Comparison of ENCODE assay signal across 10 cellular contexts in the genomic region with DNA sequence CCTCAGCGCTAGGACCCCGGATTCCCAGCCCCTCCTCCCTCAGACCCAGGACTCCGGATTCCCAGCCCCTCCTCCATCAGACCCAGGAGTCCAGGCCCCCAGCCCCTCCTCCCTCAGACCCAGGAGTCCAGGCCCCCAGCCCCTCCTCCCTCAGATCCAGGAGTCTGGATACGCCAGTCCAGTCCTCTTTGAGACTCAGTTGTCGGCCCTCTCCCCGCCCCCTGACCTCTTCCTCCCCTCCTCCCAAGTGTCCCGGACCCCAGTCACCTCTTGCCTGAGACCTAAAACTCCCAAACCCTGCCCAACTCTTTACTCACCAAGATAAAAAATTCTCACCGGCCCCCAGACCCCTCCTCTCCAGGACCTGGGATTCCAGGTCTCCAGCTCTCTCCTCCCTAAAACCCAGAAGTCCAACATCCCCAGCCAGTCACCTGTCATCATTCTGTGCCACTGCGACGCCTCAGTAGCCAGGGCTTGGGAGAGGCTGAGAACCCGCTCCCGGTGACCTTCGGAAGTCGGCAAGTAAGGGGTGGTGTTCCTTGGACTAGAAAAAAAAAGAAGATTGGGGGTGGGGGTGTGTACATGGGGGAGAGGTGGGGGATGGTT. TPM values are rescaled to one million over a fixed set of nuclear protein-coding genes. Genes with fewer than 3 reads are reported as not detected.
DNase-seq lines count a peak whose midpoint lies in the region; ATAC-seq lines count a peak whose summit lies in the region.
"Had no signal": no experiment of that assay in that cellular context is flagged by ENCODE, and none has a peak within 500 bp of the region (broad histone marks: within the 10 kb centered on the region; RNA-seq: fewer than 3 reads in every experiment).

No MANE protein-coding gene starts in this region.

- no peak overlapping the region for H3K4me3 Mint-ChIP-seq in CD4-positive, alpha-beta memory T cell

- 26 to 39% methylated on average over 14 of the region's 14 CpGs for WGBS in ectodermal cell, 2 experiments
- WGBS in neuronal stem cell (ENCODE audit: extremely low coverage in 2 of 2, insufficient read length in 2 of 2, insufficient replicate concordance in 1 of 2), 2 donors, result no CpG with 5 or more reads among the region's 14 CpGs

- H3K79me1 ChIP-seq in neuronal stem cell (ENCODE audit: low read depth, low read length), result no peaks in the 10 kb centered on the region

- H2BK120ac ChIP-seq in neuronal stem cell (ENCODE audit: low read depth, low read length), result no peak overlapping the region

- intact Hi-C loops in CD4-positive, alpha-beta memory T cell (cut with micrococcal nuclease), result no loop called here

- no peak overlapping the region for H3K23ac ChIP-seq in neuronal stem cell (ENCODE audit: low read depth, low read length, poor library complexity)

- no peaks in the 10 kb centered on the region for H3K36me3 Mint-ChIP-seq in CD4-positive, alpha-beta memory T cell
- H3K36me3 Mint-ChIP-seq: IgD-negative memory B cell had no signal

- H3K4me1 ChIP-seq in CD4-positive, alpha-beta memory T cell (ENCODE audit: insufficient read depth, low read length), result peaks cover 21% of the 10 kb centered on the region
- H3K4me1 ChIP-seq in ectodermal cell (ENCODE audit: control insufficient read depth, insufficient read depth, low read length) (no peaks in the 10 kb centered on the region), neuronal stem cell (ENCODE audit: control insufficient read depth in 2 of 2, insufficient read depth in 1 of 2, low read depth in 1 of 2, low read length in 2 of 2) (peaks cover 7 to 8% of the 10 kb centered on the region in 2 donors)

- DNase-seq in CD4-positive, alpha-beta memory T cell, result no peak
- DNase-seq in neuronal stem cell (ENCODE audit: low spot score) (peak; percentile 50), dedifferentiated amniotic fluid mesenchymal stem cell (ENCODE audit: extremely low spot score) (no peak), NCI-H2081 (lab: John Stamatoyannopoulos, UW) (no peak)
- DNase-seq: small intestine had no signal

- CTCF ChIA-PET in CD4-positive, alpha-beta memory T cell (lab: Charles Lee; ENCODE audit: partially characterized antibody), result interaction anchor here (1.2 to 2.3 kb wide), 6 partner anchors 42 to 192 kb away, joined by 5 to 59 read pairs (median 8); partner anchors contain the start of gene CA11

- H3K27me3 Mint-ChIP-seq in CD4-positive, alpha-beta memory T cell, result peaks cover 4 to 14% of the 10 kb centered on the region in 2 donors

- no peak overlapping the region for H3K14ac ChIP-seq in neuronal stem cell (ENCODE audit: low read length)

- no peak overlapping the region for H3K4me3 ChIP-seq in CD4-positive, alpha-beta memory T cell (ENCODE audit: low read length in 2 of 2)
- H3K4me3 ChIP-seq in ectodermal cell (ENCODE audit: insufficient read depth, low read depth, low read length), result peak overlapping the region; percentile 54
- H3K4me3 ChIP-seq in neuronal stem cell (ENCODE audit: low read length in 2 of 2), result peak overlapping the region in 1 of 2 donors; percentile 78

- H2AFZ ChIP-seq in neuronal stem cell (ENCODE audit: low read length), result no peak overlapping the region

- no peak overlapping the region for H2BK15ac ChIP-seq in neuronal stem cell (ENCODE audit: low read length)

- H3K36me3 ChIP-seq in CD4-positive, alpha-beta memory T cell (ENCODE audit: insufficient read depth, low read length), result no peaks in the 10 kb centered on the region
- H3K36me3 ChIP-seq in KOPT-K1 (ENCODE audit: insufficient read depth, low read length) (no peaks in the 10 kb centered on the region), ectodermal cell (ENCODE audit: control insufficient read depth, insufficient read depth, low read length) (peaks cover 6% of the 10 kb centered on the region), neuronal stem cell (replicated peaks in 1 of 2; ENCODE audit: control insufficient read depth in 2 of 2, insufficient read depth in 2 of 2, low read length in 2 of 2) (peaks cover 11 to 22% of the 10 kb centered on the region in 2 donors)

- H3K4me2 ChIP-seq in neuronal stem cell (ENCODE audit: insufficient read depth, low read length, poor library complexity, severe bottlenecking), result peak overlapping the region; percentile 78

- peaks cover 16 to 21% (median 17%) of the 10 kb centered on the region in 4 donors for H3K4me1 Mint-ChIP-seq in CD4-positive, alpha-beta memory T cell

- peak overlapping the region; percentile 59 for H4K91ac ChIP-seq in neuronal stem cell (ENCODE audit: low read depth, low read length, poor library complexity)

- H2AK5ac ChIP-seq in neuronal stem cell (ENCODE audit: low read depth, low read length), result peak overlapping the region; percentile 56

- H3K18ac ChIP-seq in neuronal stem cell (ENCODE audit: low read length), result peak overlapping the region; percentile 96

- H3K9ac ChIP-seq in neuronal stem cell (ENCODE audit: low read depth, low read length, poor library complexity), result peak overlapping the region; percentile 77

- no peak overlapping the region for H3K4ac ChIP-seq in neuronal stem cell (ENCODE audit: low read length)

- ATAC-seq in HG03045 (IDR thresholded peaks at IDR 0.05; ENCODE audit: unreplicated experiment), result no peak
- no peak for ATAC-seq in GM19455 (IDR thresholded peaks at IDR 0.05; ENCODE audit: unreplicated experiment)

- POLR2A ChIA-PET in CD4-positive, alpha-beta memory T cell (lab: Charles Lee; ENCODE audit: partially characterized antibody), result interaction anchor here (0.6 to 1.6 kb wide), 4 partner anchors 42 to 218 kb away, joined by 3 to 4 read pairs (median 3); partner anchors contain the start of genes RPL18 and SPHK2

- H3K27ac Mint-ChIP-seq in CD4-positive, alpha-beta memory T cell, result peak overlapping the region in 3 of 7 donors; percentile 29 to 57 (median 34)

- no peaks in the 10 kb centered on the region for H3K9me3 Mint-ChIP-seq in CD4-positive, alpha-beta memory T cell
- H3K9me3 Mint-ChIP-seq: IgD-negative memory B cell had no signal

- no peaks in the 10 kb centered on the region for H3K27me3 ChIP-seq in CD4-positive, alpha-beta memory T cell (ENCODE audit: insufficient read depth, low read length)
- H3K27me3 ChIP-seq in ectodermal cell (ENCODE audit: control insufficient read depth, insufficient read depth, low read length, poor library complexity, severe bottlenecking) (no peaks in the 10 kb centered on the region), neuronal stem cell (ENCODE audit: control insufficient read depth in 3 of 3, insufficient read depth in 3 of 3, low read depth in 1 of 3, low read length in 3 of 3) (no peaks in the 10 kb centered on the region)

- H3K9me3 ChIP-seq in CD4-positive, alpha-beta memory T cell (ENCODE audit: control insufficient read depth in 1 of 2, low read length in 2 of 2), result no peaks in the 10 kb centered on the region
- H3K9me3 ChIP-seq in KOPT-K1 (ENCODE audit: insufficient read depth, low read length, poor library complexity, severe bottlenecking) (no peaks in the 10 kb centered on the region), ectodermal cell (ENCODE audit: control insufficient read depth, low read length) (no peaks in the 10 kb centered on the region), neuronal stem cell (replicated peaks in 1 of 2; ENCODE audit: control insufficient read depth in 2 of 2, insufficient read depth in 1 of 2, low read depth in 1 of 2, low read length in 2 of 2) (peaks cover 0 to 3% of the 10 kb centered on the region in 2 donors)

- peak overlapping the region; percentile 10 for H3K27ac ChIP-seq in CD4-positive, alpha-beta memory T cell (ENCODE audit: low read depth, low read length)
- H3K27ac ChIP-seq in KOPT-K1 (ENCODE audit: low read depth, low read length, poor library complexity, severe bottlenecking), result peak overlapping the region; percentile 28
- peak overlapping the region; percentile 88 for H3K27ac ChIP-seq in ectodermal cell (ENCODE audit: insufficient read depth, low read depth, low read length, poor library complexity, severe bottlenecking)
- peak overlapping the region; percentile 90 for H3K27ac ChIP-seq in neuronal stem cell (replicated peaks; ENCODE audit: low read length)

- H2BK5ac ChIP-seq in neuronal stem cell (ENCODE audit: low read length), result peak overlapping the region; percentile 75

- H2BK12ac ChIP-seq in neuronal stem cell (ENCODE audit: low read length), result no peak overlapping the region

- H4K8ac ChIP-seq in neuronal stem cell (ENCODE audit: low read depth, low read length), result no peak overlapping the region

RNA-seq across cellular contexts. Expression of gene HSD17B14, which starts 1.4 kb away (rescaled TPM):
- under 1 TPM; 0.35 to 0.75 TPM for total RNA-seq in CD4-positive, alpha-beta memory T cell
- 1 to 10 TPM in 1 of 2 donors, under 1 TPM in 1; 0.32 to 1.1 TPM for polyA plus RNA-seq in CD4-positive, alpha-beta memory T cell
- 24.6 TPM for polyA plus RNA-seq in ectodermal cell (2013, experiment 1 of 4)
- polyA plus RNA-seq in ectodermal cell (2013, experiment 2 of 4), result 26.9 TPM
- 20.6 TPM for polyA plus RNA-seq in ectodermal cell (2013, experiment 3 of 4)
- 21.7 TPM for polyA plus RNA-seq in ectodermal cell (2013, experiment 4 of 4)
- 24.4 TPM for polyA plus RNA-seq in neuronal stem cell (2013, experiment 1 of 2)
- 24.3 TPM for polyA plus RNA-seq in neuronal stem cell (2013, experiment 2 of 2)

RNA-seq across cellular contexts. Expression of gene BCAT2, which starts 26.9 kb away (rescaled TPM):
- total RNA-seq in CD4-positive, alpha-beta memory T cell, result 10 to 100 TPM; 25.9 to 30.1 TPM
- polyA plus RNA-seq in CD4-positive, alpha-beta memory T cell, result 10 to 100 TPM; 19.0 to 28.8 TPM
- polyA plus RNA-seq in ectodermal cell (2013, experiment 1 of 4), result 56.4 TPM
- 57.1 TPM for polyA plus RNA-seq in ectodermal cell (2013, experiment 2 of 4)
- 42.0 TPM for polyA plus RNA-seq in ectodermal cell (2013, experiment 3 of 4)
- 48.1 TPM for polyA plus RNA-seq in ectodermal cell (2013, experiment 4 of 4)
- polyA plus RNA-seq in neuronal stem cell (2013, experiment 1 of 2), result 49.0 TPM
- polyA plus RNA-seq in neuronal stem cell (2013, experiment 2 of 2), result 48.6 TPM

RNA-seq across cellular contexts. Expression of gene PLEKHA4, which starts 30.7 kb away (rescaled TPM):
- total RNA-seq in CD4-positive, alpha-beta memory T cell, result 1 to 10 TPM; 2.8 to 6.6 TPM
- 1 to 10 TPM; 2.3 to 7.5 TPM for polyA plus RNA-seq in CD4-positive, alpha-beta memory T cell
- polyA plus RNA-seq in ectodermal cell (2013, experiment 1 of 4), result 33.5 TPM
- 31.0 TPM for polyA plus RNA-seq in ectodermal cell (2013, experiment 2 of 4)
- polyA plus RNA-seq in ectodermal cell (2013, experiment 3 of 4), result 21.0 TPM
- polyA plus RNA-seq in ectodermal cell (2013, experiment 4 of 4), result 23.2 TPM
- 19.9 TPM for polyA plus RNA-seq in neuronal stem cell (2013, experiment 1 of 2)
- 19.6 TPM for polyA plus RNA-seq in neuronal stem cell (2013, experiment 2 of 2)

RNA-seq across cellular contexts. Expression of gene PPP1R15A, which starts 34.5 kb away (rescaled TPM):
- total RNA-seq in CD4-positive, alpha-beta memory T cell, result 10 to 100 TPM; 67.0 to 69.8 TPM
- polyA plus RNA-seq in CD4-positive, alpha-beta memory T cell, result 10 to 100 TPM; 79.6 to 83.3 TPM
- polyA plus RNA-seq in ectodermal cell (2013, experiment 1 of 4), result 31.7 TPM
- polyA plus RNA-seq in ectodermal cell (2013, experiment 2 of 4), result 35.8 TPM
- polyA plus RNA-seq in ectodermal cell (2013, experiment 3 of 4), result 27.2 TPM
- polyA plus RNA-seq in ectodermal cell (2013, experiment 4 of 4), result 31.9 TPM
- polyA plus RNA-seq in neuronal stem cell (2013, experiment 1 of 2), result 21.2 TPM
- 21.1 TPM for polyA plus RNA-seq in neuronal stem cell (2013, experiment 2 of 2)

Comparison
In these comparisons a context has a peak if more than half of its experiments do, and no peak if none do; other contexts are left out.
1. H3K27ac ChIP-seq: peak in every context shown above with its lines; median percentile 90 in neuronal stem cell; 88 in ectodermal cell; 28 in KOPT-K1; 10 in CD4-positive, alpha-beta memory T cell.